ENCODE assay signal across 2 cellular contexts in the genomic region with DNA sequence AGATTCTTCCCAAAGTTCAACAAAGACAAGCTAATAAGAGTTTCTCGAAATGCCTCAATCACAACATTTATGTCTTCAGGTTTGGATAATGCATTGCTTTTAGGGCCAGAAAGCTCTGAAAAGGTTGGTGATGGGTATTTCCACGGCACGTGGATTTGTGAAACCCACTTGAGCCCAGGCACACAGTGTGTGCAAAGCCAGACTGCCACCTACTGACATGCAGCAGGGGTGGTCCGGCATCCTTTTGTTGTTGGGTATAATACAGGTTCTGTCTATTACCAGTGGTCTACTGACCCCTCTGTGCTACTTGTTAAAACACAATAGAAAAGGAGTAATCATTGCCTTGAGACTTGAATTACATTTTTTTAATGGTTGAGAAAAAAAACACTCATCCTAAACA.
TF ChIP-seq lines count a peak whose summit lies in the region.

No MANE protein-coding gene starts in this region.

TF ChIP-seq in HEK293T, 16 proteins besides CTCF, POLR2A, EP300 and RAD21:
- TF ChIP-seq PKNOX1 (IDR thresholded peaks at IDR 0.05) (no peak), CTBP1 (IDR thresholded peaks at IDR 0.05; ENCODE audit: borderline replicate concordance) (no peak), ARNT (IDR thresholded peaks at IDR 0.05) (no peak), FOXK2 (IDR thresholded peaks at IDR 0.05) (no peak), BHLHE40 (IDR thresholded peaks at IDR 0.05; ENCODE audit: borderline replicate concordance) (no peak), FOXA1 (IDR thresholded peaks at IDR 0.05) (no peak), ZNF384 (IDR thresholded peaks at IDR 0.05) (no peak), SUZ12 (IDR thresholded peaks at IDR 0.05) (no peak), L3MBTL2 (conservative IDR thresholded peaks at IDR 0.05) (no peak), NFRKB (IDR thresholded peaks at IDR 0.05) (no peak), ELF4 (IDR thresholded peaks at IDR 0.05) (no peak), FOXM1 (IDR thresholded peaks at IDR 0.05; ENCODE audit: borderline replicate concordance) (no peak), LEF1 (IDR thresholded peaks at IDR 0.05; ENCODE audit: borderline replicate concordance) (no peak), TARDBP (IDR thresholded peaks at IDR 0.05) (no peak), HDGF (IDR thresholded peaks at IDR 0.05; ENCODE audit: borderline replicate concordance) (no peak), SP1 (IDR thresholded peaks at IDR 0.05) (no peak)

TF ChIP-seq in HepG2, 621 proteins besides CTCF, POLR2A, EP300 and RAD21 (continued from another document):
- no peak for TF ChIP-seq BCLAF1 (IDR thresholded peaks at IDR 0.05)
- no peak for TF ChIP-seq ZNF737 (CRISPR knock-in tag; IDR thresholded peaks at IDR 0.05; ENCODE audit: borderline replicate concordance)
- TF ChIP-seq STAG1 (CRISPR knock-in tag; IDR thresholded peaks at IDR 0.05): peak; percentile 78
